19 cellular contexts compared by ENCODE assay signal in the genomic region with DNA sequence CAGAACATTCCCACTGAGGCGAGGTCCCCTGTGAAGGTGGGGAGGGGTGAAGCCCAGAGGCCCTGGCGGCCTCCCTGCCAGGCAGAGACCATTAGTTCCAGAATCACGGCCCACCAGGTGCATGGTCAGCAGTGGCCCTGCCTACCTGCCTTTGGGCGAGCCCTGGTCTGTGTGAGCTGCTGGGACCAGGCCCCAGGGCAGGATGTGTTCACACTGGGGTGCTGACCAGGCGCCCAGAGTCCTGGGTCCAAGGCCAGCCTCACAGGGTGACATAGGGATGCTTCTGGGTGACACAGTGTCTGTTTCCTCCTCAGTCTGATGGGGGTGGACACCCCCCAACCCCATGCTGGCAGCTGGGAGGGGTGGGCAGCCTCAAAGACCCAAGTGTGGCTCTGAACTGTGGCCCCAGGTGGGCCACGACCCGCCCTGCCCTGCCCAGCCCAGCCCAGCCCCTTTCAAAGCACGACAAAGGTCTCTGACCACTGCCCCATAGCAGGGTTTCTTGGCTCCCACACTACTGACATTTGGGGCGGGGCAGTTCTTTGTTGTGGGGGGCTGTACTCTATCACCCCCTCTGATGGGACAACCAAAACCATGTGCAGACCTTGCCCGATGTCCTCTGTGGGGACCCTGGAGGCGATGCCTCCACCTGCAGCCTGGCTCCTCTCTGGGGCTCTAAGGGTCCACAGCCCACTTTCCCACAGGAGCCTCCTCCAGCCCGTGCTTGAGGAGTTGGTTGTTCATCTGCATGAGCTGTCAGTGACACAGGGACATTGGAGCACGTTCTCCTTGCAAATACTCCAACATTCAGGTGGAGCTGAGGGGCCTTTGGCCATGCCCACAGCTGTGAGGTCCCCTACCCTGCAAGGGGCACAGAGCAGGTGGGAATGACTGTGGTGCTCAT. TPM values are rescaled to one million over a fixed set of nuclear protein-coding genes. Genes with fewer than 3 reads are reported as not detected.
DNase-seq lines count a peak whose midpoint lies in the region; ATAC-seq and TF ChIP-seq lines count a peak whose summit lies in the region.
"Had no signal": no experiment of that assay in that cellular context is flagged by ENCODE, and none has a peak within 500 bp of the region (broad histone marks: within the 10 kb centered on the region; RNA-seq: fewer than 3 reads in every experiment).

No MANE protein-coding gene starts in this region.

- no peak for ATAC-seq in activated T-cell treated with anti-CD3 and anti-CD28 coated beads, Interleukin-2, amount 50 U/mL, for 4 hours
- ATAC-seq in left cardiac atrium: no peak
- ATAC-seq in omental fat pad (ENCODE audit: low FRiP score): no peak
- ATAC-seq in HG02623 (IDR thresholded peaks at IDR 0.05; ENCODE audit: unreplicated experiment): no peak
- ATAC-seq: activated CD4-positive, CD25-positive, alpha-beta regulatory T cell treated with anti-CD3 and anti-CD28 coated beads, Interleukin-2, amount 50 U/mL, for 24 hours had no signal

- H3K27ac Mint-ChIP-seq in activated T-cell treated with anti-CD3 and anti-CD28 coated beads, Interleukin-2, amount 50 U/mL, for 24 hours: no peak overlapping the region
- H3K27ac Mint-ChIP-seq in endothelial cell (ENCODE audit: unreplicated experiment): no peak overlapping the region
- H3K27ac Mint-ChIP-seq: HFFc6, progenitor cell of endocrine pancreas had no signal

- H3K4me1 Mint-ChIP-seq in activated T-cell treated with anti-CD3 and anti-CD28 coated beads, Interleukin-2, amount 50 U/mL, for 24 hours (ENCODE audit: low read depth): no peaks in the 10 kb centered on the region
- H3K4me1 Mint-ChIP-seq in activated T-cell treated with anti-CD3 and anti-CD28 coated beads, Interleukin-2, amount 50 U/mL, for 4 hours (ENCODE audit: low read depth): no peaks in the 10 kb centered on the region
- H3K4me1 Mint-ChIP-seq in endothelial cell (ENCODE audit: unreplicated experiment): no peaks in the 10 kb centered on the region

- TF ChIP-seq CTCF in omental fat pad (IDR thresholded peaks at IDR 0.05) (no peak), endothelial cell (IDR thresholded peaks at IDR 0.05; ENCODE audit: unreplicated experiment) (no peak)

- H3K4me3 Mint-ChIP-seq in activated T-cell treated with anti-CD3 and anti-CD28 coated beads, Interleukin-2, amount 50 U/mL, for 24 hours: no peak overlapping the region
- no peak overlapping the region for H3K4me3 Mint-ChIP-seq in activated T-cell treated with anti-CD3 and anti-CD28 coated beads, Interleukin-2, amount 50 U/mL, for 4 hours
- no peak overlapping the region for H3K4me3 Mint-ChIP-seq in endothelial cell (ENCODE audit: unreplicated experiment)
- H3K4me3 Mint-ChIP-seq: brain, HFFc6 had no signal

- H3K27me3 Mint-ChIP-seq in activated T-cell treated with anti-CD3 and anti-CD28 coated beads, Interleukin-2, amount 50 U/mL, for 24 hours: peaks cover 4% of the 10 kb centered on the region
- H3K27me3 Mint-ChIP-seq in activated T-cell treated with anti-CD3 and anti-CD28 coated beads, Interleukin-2, amount 50 U/mL, for 4 hours (ENCODE audit: low read depth): peaks cover 2% of the 10 kb centered on the region
- H3K27me3 Mint-ChIP-seq in endothelial cell (ENCODE audit: unreplicated experiment): peaks cover 7% of the 10 kb centered on the region

- peak; percentile 11 for DNase-seq in activated T-cell treated with anti-CD3 and anti-CD28 coated beads, Interleukin-2, amount 50 U/mL, for 24 hours
- DNase-seq in activated T-cell treated with anti-CD3 and anti-CD28 coated beads, Interleukin-2, amount 50 U/mL, for 4 hours: no peak
- DNase-seq in left cardiac atrium (peak; percentile 17), omental fat pad (ENCODE audit: low spot score) (peak; percentile 10), ureter (ENCODE audit: low spot score) (peak; percentile 24), endothelial cell (ENCODE audit: low spot score) (no peak)
- no peak for DNase-seq in stimulated activated CD4-positive, alpha-beta T cell treated with anti-CD3 and anti-CD28 coated beads, Interleukin-15, amount 100 ng/mL, for 24 hours
- DNase-seq: activated naive CD4-positive, alpha-beta T cell treated with anti-CD3 and anti-CD28 coated beads, Interleukin-2, amount 50 U/mL, for 16 hours; DMS53; erythroblast; NCI-H2081 treated with DMSO at 0.1 percent for 48 hours; NCI-H526 treated with DMSO at 0.1 percent for 48 hours had no signal

- intact Hi-C loops in left cardiac atrium (cut with DNase I): no loop called here

- H3K36me3 Mint-ChIP-seq in activated T-cell treated with anti-CD3 and anti-CD28 coated beads, Interleukin-2, amount 50 U/mL, for 24 hours (ENCODE audit: low read depth): no peaks in the 10 kb centered on the region
- no peaks in the 10 kb centered on the region for H3K36me3 Mint-ChIP-seq in activated T-cell treated with anti-CD3 and anti-CD28 coated beads, Interleukin-2, amount 50 U/mL, for 4 hours (ENCODE audit: insufficient read depth)
- H3K36me3 Mint-ChIP-seq in endothelial cell (ENCODE audit: low read depth, unreplicated experiment): no peaks in the 10 kb centered on the region
- H3K36me3 Mint-ChIP-seq: brain had no signal

- H3K9me3 Mint-ChIP-seq in activated T-cell treated with anti-CD3 and anti-CD28 coated beads, Interleukin-2, amount 50 U/mL, for 24 hours: no peaks in the 10 kb centered on the region
- no peaks in the 10 kb centered on the region for H3K9me3 Mint-ChIP-seq in activated T-cell treated with anti-CD3 and anti-CD28 coated beads, Interleukin-2, amount 50 U/mL, for 4 hours
- no peaks in the 10 kb centered on the region for H3K9me3 Mint-ChIP-seq in endothelial cell (ENCODE audit: unreplicated experiment)
- H3K9me3 Mint-ChIP-seq: HFFc6 had no signal

RNA-seq across cellular contexts. Expression of a gene that starts 44.8 kb away (rescaled TPM):
- 10 to 100 TPM; 23.6 to 28.1 (median 25.4) TPM for total RNA-seq in activated T-cell treated with anti-CD3 and anti-CD28 coated beads, Interleukin-2, amount 50 U/mL, for 4 hours
- total RNA-seq in left cardiac atrium (10 to 100 TPM; 31.1 to 34.0 TPM), omental fat pad (10 to 100 TPM; 34.5 to 62.3 (median 37.9) TPM), ureter (72.0 TPM), endothelial cell (ENCODE audit: unreplicated experiment) (52.3 TPM)

RNA-seq across cellular contexts. Expression of a gene that starts 51.6 kb away (rescaled TPM):
- under 1 TPM in 2 of 3 donors, not detected in 1; 0.10 to 0.29 TPM for total RNA-seq in activated T-cell treated with anti-CD3 and anti-CD28 coated beads, Interleukin-2, amount 50 U/mL, for 4 hours
- total RNA-seq in left cardiac atrium: 10 to 100 TPM; 20.2 to 22.9 TPM
- 100 to 1,000 TPM; 125 to 176 (median 150) TPM for total RNA-seq in omental fat pad
- total RNA-seq in ureter: 129 TPM
- total RNA-seq in endothelial cell (ENCODE audit: unreplicated experiment): not detected
- total RNA-seq: myocyte; T-helper 2 cell treated with Interferon-gamma antibody and Interleukin-4, amounts not matched to agents 100 ng/mL and 5 ng/mL, for 36 hours had no signal

Comparison
In these comparisons a context has a peak if more than half of its experiments do, and no peak if none do; other contexts are left out.
1. DNase-seq: peak in activated T-cell treated with anti-CD3 and anti-CD28 coated beads, Interleukin-2, amount 50 U/mL, for 24 hours (single experiment), left cardiac atrium (single experiment), omental fat pad (single experiment) and ureter (single experiment); none in activated T-cell treated with anti-CD3 and anti-CD28 coated beads, Interleukin-2, amount 50 U/mL, for 4 hours (single experiment), stimulated activated CD4-positive, alpha-beta T cell treated with anti-CD3 and anti-CD28 coated beads, Interleukin-15, amount 100 ng/mL, for 24 hours (single experiment) and endothelial cell (single experiment).
2. RNA of a gene that starts 51.6 kb away (total RNA-seq): 125 to 176 TPM in omental fat pad, 129 TPM in ureter (single experiment) and 20.2 to 22.9 TPM in left cardiac atrium; 0.10 to 0.29 TPM in activated T-cell treated with anti-CD3 and anti-CD28 coated beads, Interleukin-2, amount 50 U/mL, for 4 hours and not detected in endothelial cell (single experiment); every median in the first group is over 10 times any median in the second.